Comparison of ENCODE assay signal across 16 cellular contexts in the genomic region with DNA sequence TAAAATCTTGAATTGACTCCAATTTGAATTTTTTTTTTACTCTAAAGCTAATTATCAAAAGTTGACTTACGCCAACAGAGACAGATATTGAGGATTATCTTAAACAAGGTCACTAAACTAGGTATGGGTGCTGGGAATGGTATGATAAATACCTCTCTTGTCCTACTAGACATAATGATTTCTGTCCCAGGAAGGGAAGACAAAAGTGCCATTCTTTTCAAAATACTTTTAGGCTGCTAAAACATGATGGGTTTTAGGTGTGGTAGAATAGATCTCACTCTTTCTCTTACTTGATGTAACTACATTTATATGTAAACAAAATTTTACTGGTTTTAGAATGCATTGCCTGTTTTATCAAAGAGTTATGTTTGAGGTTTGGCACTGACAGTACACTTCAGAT. TPM values are rescaled to one million over a fixed set of nuclear protein-coding genes. Genes with fewer than 3 reads are reported as not detected.
DNase-seq lines count a peak whose midpoint lies in the region; ATAC-seq and TF ChIP-seq lines count a peak whose summit lies in the region.
"Had no signal": no experiment of that assay in that cellular context is flagged by ENCODE, and none has a peak within 500 bp of the region (broad histone marks: within the 10 kb centered on the region; RNA-seq: fewer than 3 reads in every experiment).

No MANE protein-coding gene starts in this region.

- TF ChIP-seq CTCF in HFFc6 (IDR thresholded peaks at IDR 0.05) = no peak
- TF ChIP-seq CTCF in activated B cell treated with CpG ODN at 0.5 μM for 24 hours (IDR thresholded peaks at IDR 0.05) = no peak
- TF ChIP-seq CTCF in fibroblast of villous mesenchyme (IDR thresholded peaks at IDR 0.05; ENCODE audit: insufficient read depth, low read depth, low read length) = no peak
- TF ChIP-seq CTCF in neural crest cell (conservative IDR thresholded peaks at IDR 0.05) = no peak

- H3K9me3 Mint-ChIP-seq in HFFc6 (peaks cover 10% of the 10 kb centered on the region), activated B cell treated with CpG ODN at 0.5 μM for 24 hours (no peaks in the 10 kb centered on the region), neural crest cell (no peaks in the 10 kb centered on the region)
- H3K9me3 Mint-ChIP-seq: CD8-positive, alpha-beta memory T cell had no signal

- H3K4me3 ChIP-seq in fibroblast of villous mesenchyme (ENCODE audit: low read depth, low read length) = no peak overlapping the region
- H3K4me3 ChIP-seq: BLaER1 treated with 17β-estradiol and CSF1 and Interleukin-3, amounts not matched to agents 10 nM and 100 nM; GM23248; HAP-1 had no signal

- H3K27me3 Mint-ChIP-seq in HFFc6 (ENCODE audit: insufficient read depth) (no peaks in the 10 kb centered on the region), activated B cell treated with CpG ODN at 0.5 μM for 24 hours (no peaks in the 10 kb centered on the region), neural crest cell (ENCODE audit: low read depth) (no peaks in the 10 kb centered on the region)
- H3K27me3 Mint-ChIP-seq: CD8-positive, alpha-beta memory T cell had no signal

- H3K27ac Mint-ChIP-seq in HFFc6 (peak overlapping the region; percentile 2; the same call in 1 of the 2 replicates), activated B cell treated with CpG ODN at 0.5 μM for 24 hours (peak overlapping the region; percentile 18), neural crest cell (ENCODE audit: unreplicated experiment) (peak overlapping the region; percentile 29)

- CTCF ChIA-PET in activated B cell treated with CpG ODN at 0.5 μM for 24 hours (lab: Charles Lee) = interaction anchor here (0.7 kb wide), 1 partner anchor 23 kb away, joined by 3 read pairs; no protein-coding TSS in a partner anchor

- H3K4me1 Mint-ChIP-seq in HFFc6 (ENCODE audit: low read depth) = peaks cover 29% of the 10 kb centered on the region
- peaks cover 6% of the 10 kb centered on the region for H3K4me1 Mint-ChIP-seq in activated B cell treated with CpG ODN at 0.5 μM for 24 hours
- H3K4me1 Mint-ChIP-seq in neural crest cell = peaks cover 13% of the 10 kb centered on the region

- H3K4me3 Mint-ChIP-seq in HFFc6 (no peak overlapping the region), activated B cell treated with CpG ODN at 0.5 μM for 24 hours (no peak overlapping the region), neural crest cell (no peak overlapping the region)
- H3K4me3 Mint-ChIP-seq: CD8-positive, alpha-beta memory T cell had no signal

- DNase-seq in HFFc6 (no peak), activated B cell treated with CpG ODN at 0.5 μM for 24 hours (no peak), fibroblast of villous mesenchyme (ENCODE audit: low read depth) (peak; percentile 35), neural crest cell (ENCODE audit: low read depth, low spot score) (no peak), dermis blood vessel endothelial cell (no peak), T-helper 1 cell (no peak), NCI-H2171 treated with DMSO at 0.1 percent for 48 hours (lab: John Stamatoyannopoulos, UW) (no peak)
- DNase-seq: CD8-positive, alpha-beta memory T cell; GM23248; Karpas-422; NCI-H1436; NCI-H510A; NCI-H748 treated with DMSO at 0.1 percent for 48 hours; NK-92 treated with Interleukin-12 subunit alpha and Interleukin-12 subunit beta, amount 100 ng/mL, for 24 hours had no signal

- POLR2A ChIA-PET in activated B cell treated with CpG ODN at 0.5 μM for 24 hours (lab: Charles Lee) = no interaction called here

- H3K36me3 Mint-ChIP-seq in HFFc6 (ENCODE audit: low read depth) (peaks cover 33% of the 10 kb centered on the region), activated B cell treated with CpG ODN at 0.5 μM for 24 hours (ENCODE audit: low read depth) (peaks cover 43% of the 10 kb centered on the region), neural crest cell (ENCODE audit: low read depth) (peaks cover 25% of the 10 kb centered on the region)

- ATAC-seq in activated B cell treated with CpG ODN at 0.5 μM for 24 hours (ENCODE audit: low read depth) = no peak

- intact Hi-C loops in activated B cell treated with CpG ODN at 0.5 μM for 24 hours (cut with micrococcal nuclease) = no loop called here

RNA-seq across cellular contexts. Expression of a gene that starts 15.1 kb away (rescaled TPM):
- 10 to 100 TPM; 20.7 to 25.6 (median 23.7) TPM for total RNA-seq in HFFc6 (2021; fragmentation: NEBNext Ultra II Directional; extraction: Animal tissue kit (Norgen Biotek cat#: 25700))
- total RNA-seq in activated B cell treated with CpG ODN at 0.5 μM for 24 hours = 15.3 and 16.3 TPM in 2 replicates
- total RNA-seq in fibroblast of villous mesenchyme = 21.6 and 30.2 TPM in 2 replicates
- 22.9 and 26.1 TPM in 2 replicates for total RNA-seq in neural crest cell
- 9.2 and 11.2 TPM in 2 replicates for total RNA-seq in dermis blood vessel endothelial cell

RNA-seq across cellular contexts. Expression of a gene that starts 15.5 kb away (rescaled TPM):
- total RNA-seq in HFFc6 (2021; fragmentation: NEBNext Ultra II Directional; extraction: Animal tissue kit (Norgen Biotek cat#: 25700)) = 10 to 100 TPM; 59.8 to 83.2 (median 71.9) TPM
- total RNA-seq in activated B cell treated with CpG ODN at 0.5 μM for 24 hours (31.4 and 38.9 TPM in 2 replicates), fibroblast of villous mesenchyme (81.2 and 119 TPM in 2 replicates), neural crest cell (19.8 and 23.0 TPM in 2 replicates), dermis blood vessel endothelial cell (11.2 and 20.0 TPM in 2 replicates)
